ENCODE assay signal across 9 cellular contexts in genomic region chr1:19661721-19662228, GRCh38. TPM values are rescaled to one million over a fixed set of nuclear protein-coding genes. Genes with fewer than 3 reads are reported as not detected.
DNase-seq lines count a peak whose midpoint lies in the region; ATAC-seq and TF ChIP-seq lines count a peak whose summit lies in the region.
"Had no signal": no experiment of that assay in that cellular context is flagged by ENCODE, and none has a peak within 500 bp of the region (broad histone marks: within the 10 kb centered on the region; RNA-seq: fewer than 3 reads in every experiment).

No MANE protein-coding gene starts in this region.

- H3K4me3 ChIP-seq in parathyroid adenoma (ENCODE audit: low read depth, low read length) = no peak overlapping the region

- H3K36me3 ChIP-seq in parathyroid adenoma (ENCODE audit: control insufficient read depth, insufficient read depth, low read length) = no peaks in the 10 kb centered on the region
- H3K36me3 ChIP-seq: neutrophil had no signal

- no peak overlapping the region for H2AFZ ChIP-seq in parathyroid adenoma

- intact Hi-C loops in sciatic nerve (cut with DNase I) = loop anchor here (5.0 kb wide), 1 partner anchor 1271 kb away; no protein-coding TSS in a partner anchor

- no peak overlapping the region for H3K4me3 Mint-ChIP-seq in effector memory CD8-positive, alpha-beta T cell

- no peaks in the 10 kb centered on the region for H3K27me3 ChIP-seq in parathyroid adenoma (ENCODE audit: control insufficient read depth, insufficient read depth, low read length)

- no peak overlapping the region for H3K27ac ChIP-seq in parathyroid adenoma
- H3K27ac ChIP-seq: neutrophil had no signal

- no peak overlapping the region for H3K9ac ChIP-seq in parathyroid adenoma

- DNase-seq in DMS114 treated with DMSO at 0.1 percent for 48 hours (lab: John Stamatoyannopoulos, UW; ENCODE audit: unreplicated experiment) (peak; percentile 61), HS-27A (ENCODE audit: low read depth) (peak; percentile 39), SW480 (ENCODE audit: low spot score) (peak; percentile 44), iPS-NIHi7 (ENCODE audit: extremely low spot score) (no peak), sciatic nerve (ENCODE audit: low spot score) (no peak)
- DNase-seq in effector memory CD8-positive, alpha-beta T cell = peak; percentile 46 to 67 (median 49)

- peaks cover 21% of the 10 kb centered on the region for H3K36me3 Mint-ChIP-seq in effector memory CD8-positive, alpha-beta T cell (ENCODE audit: insufficient read depth)

- no peak overlapping the region for H3K4me2 ChIP-seq in parathyroid adenoma (ENCODE audit: low read length)

- H3K27ac Mint-ChIP-seq in effector memory CD8-positive, alpha-beta T cell = no peak overlapping the region

- H3K4me1 ChIP-seq in parathyroid adenoma = no peaks in the 10 kb centered on the region

- peaks cover 6 to 33% of the 10 kb centered on the region in 2 donors for H3K27me3 Mint-ChIP-seq in effector memory CD8-positive, alpha-beta T cell

- TF ChIP-seq CTCF in parathyroid adenoma (IDR thresholded peaks at IDR 0.05) = peak; percentile 61

- no peaks in the 10 kb centered on the region for H3K79me2 ChIP-seq in parathyroid adenoma

- H3K9me3 ChIP-seq in parathyroid adenoma (ENCODE audit: control insufficient read depth, low read length) = no peaks in the 10 kb centered on the region
- H3K9me3 ChIP-seq: neutrophil had no signal

- H3K9me3 Mint-ChIP-seq in effector memory CD8-positive, alpha-beta T cell = no peaks in the 10 kb centered on the region

- peak; percentile 40 for ATAC-seq in effector memory CD8-positive, alpha-beta T cell (replicated peaks)
- ATAC-seq in sciatic nerve (no peak), HG03097 (IDR thresholded peaks at IDR 0.05; ENCODE audit: low FRiP score, unreplicated experiment) (no peak)

- peaks cover 16 to 19% of the 10 kb centered on the region in 2 donors for H3K4me1 Mint-ChIP-seq in effector memory CD8-positive, alpha-beta T cell (ENCODE audit: low read depth in 2 of 2)

RNA-seq across cellular contexts. Expression of gene HTR6, which starts 2.9 kb away (rescaled TPM):
- total RNA-seq in sciatic nerve = not detected

RNA-seq across cellular contexts. Expression of gene NBL1, which starts 17.7 kb away (rescaled TPM):
- 119 TPM for total RNA-seq in sciatic nerve

Comparison
In these comparisons a context has a peak if more than half of its experiments do, and no peak if none do; other contexts are left out.
1. DNase-seq: peak in DMS114 treated with DMSO at 0.1 percent for 48 hours (single experiment), HS-27A (single experiment), SW480 (single experiment) and effector memory CD8-positive, alpha-beta T cell (3 of 3); none in iPS-NIHi7 (single experiment) and sciatic nerve (single experiment).